ENCODE assay signal across 8 cellular contexts in the genomic region with DNA sequence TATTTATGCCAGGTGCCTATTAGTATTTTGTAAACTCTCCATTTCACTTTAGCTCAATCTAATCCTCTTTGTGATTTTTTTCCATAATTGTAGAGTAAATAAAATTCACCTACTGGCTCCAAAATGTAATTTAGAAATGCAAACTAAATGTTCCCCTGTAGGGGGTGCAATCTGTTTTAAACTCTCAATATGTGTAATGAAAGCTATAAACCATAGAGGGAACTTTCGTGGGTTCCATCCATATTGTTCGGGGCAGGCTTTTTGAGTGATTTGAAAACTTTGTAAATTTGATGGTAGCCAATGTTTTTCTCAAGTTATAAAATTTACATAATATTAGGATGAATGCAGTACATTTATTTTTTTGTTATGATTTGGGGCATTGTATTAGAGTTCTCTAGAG. TPM values are rescaled to one million over a fixed set of nuclear protein-coding genes. Genes with fewer than 3 reads are reported as not detected.
DNase-seq lines count a peak whose midpoint lies in the region; ATAC-seq and TF ChIP-seq lines count a peak whose summit lies in the region.

No MANE protein-coding gene starts in this region.

- peaks cover 2% of the 10 kb centered on the region for H3K36me3 Mint-ChIP-seq in T-helper 17 cell (ENCODE audit: low read depth)

- TF ChIP-seq CTCF in AG09319 (IDR thresholded peaks at IDR 0.05; ENCODE audit: low read depth, low read length) (peak; percentile 35), lower leg skin (IDR thresholded peaks at IDR 0.05) (no peak)

- no peak overlapping the region for H3K4me3 ChIP-seq in lower leg skin (ENCODE audit: low read depth, poor library complexity, severe bottlenecking)

- H3K27ac Mint-ChIP-seq in T-helper 17 cell, result no peak overlapping the region

- ATAC-seq in GM18868 (IDR thresholded peaks at IDR 0.05; ENCODE audit: unreplicated experiment), result peak; percentile 71
- ATAC-seq in HG03521 (IDR thresholded peaks at IDR 0.05; ENCODE audit: unreplicated experiment), result no peak
- no peak for ATAC-seq in T-helper 17 cell

- DNase-seq in AG09319 (ENCODE audit: extremely low read depth, low read depth) (no peak), NCI-H2081 (lab: John Stamatoyannopoulos, UW) (peak; percentile 77 to 91), cerebellar cortex (ENCODE audit: low spot score) (peak; percentile 22), midbrain (lab: John Stamatoyannopoulos, UW) (peak; percentile 58), lower leg skin (ENCODE audit: low spot score in 2 of 2) (no peak), T-helper 17 cell (no peak)

- peaks cover 12% of the 10 kb centered on the region for H3K4me1 Mint-ChIP-seq in T-helper 17 cell

- WGBS in lower leg skin, 2 donors, result 32 to 40% methylated on average over 2 of the region's 2 CpGs

- H3K4me3 Mint-ChIP-seq in T-helper 17 cell, result no peak overlapping the region

- TF ChIP-seq POLR2A in lower leg skin (IDR thresholded peaks at IDR 0.05), result no peak

- no peaks in the 10 kb centered on the region for H3K9me3 ChIP-seq in T-helper 17 cell (ENCODE audit: control insufficient read depth, low read length, poor library complexity, severe bottlenecking)

- intact Hi-C loops in lower leg skin (cut with DNase I; ENCODE audit: low total_unique reads), result no loop called here

- H3K27me3 Mint-ChIP-seq in T-helper 17 cell, result no peaks in the 10 kb centered on the region

RNA-seq across cellular contexts. Expression of gene TSPYL6, which starts 49.4 kb away (rescaled TPM):
- total RNA-seq in lower leg skin (not detected), T-helper 17 cell (not detected)

Comparison
In these comparisons a context has a peak if more than half of its experiments do, and no peak if none do; other contexts are left out.
1. DNase-seq: peak in NCI-H2081 (2 of 2), cerebellar cortex (single experiment) and midbrain (single experiment); none in AG09319 (single experiment), lower leg skin (0 of 2) and T-helper 17 cell (0 of 3).